Comparison of ENCODE assay signal across 20 cellular contexts in genomic region chr1:84712288-84712874, GRCh38. TPM values are rescaled to one million over a fixed set of nuclear protein-coding genes. Genes with fewer than 3 reads are reported as not detected.
DNase-seq lines count a peak whose midpoint lies in the region; ATAC-seq and TF ChIP-seq lines count a peak whose summit lies in the region.
"Had no signal": no experiment of that assay in that cellular context is flagged by ENCODE, and none has a peak within 500 bp of the region (broad histone marks: within the 10 kb centered on the region; RNA-seq: fewer than 3 reads in every experiment).

No MANE protein-coding gene starts in this region.

- peak overlapping the region; percentile 6; the same call in 1 of the 2 replicates for H3K27ac ChIP-seq in GM23248
- H3K27ac ChIP-seq: BLaER1, cardiac muscle cell, ovary, Peyer's patch had no signal

- ATAC-seq in SK-N-SH treated with all-trans-retinoic acid at 6 μM for 48 hours (peak; percentile 38; the same call in 1 of the 3 replicates), GM18517 (IDR thresholded peaks at IDR 0.05; ENCODE audit: unreplicated experiment) (no peak)
- ATAC-seq: left ventricle myocardium superior; stimulated activated memory B cell treated with anti-CD40 and anti-IgM and Interleukin-4, amounts not matched to agents 10 μg/mL and 1 μg/mL and 100 μg/mL, for 72 hours had no signal

- H3K27me3 ChIP-seq in GM23248 (replicated peaks; ENCODE audit: insufficient read depth) = no peaks in the 10 kb centered on the region
- H3K27me3 ChIP-seq: BLaER1, cardiac muscle cell, ovary, Peyer's patch had no signal

- no peaks in the 10 kb centered on the region for H3K79me2 ChIP-seq in GM23248 (ENCODE audit: insufficient read depth)

- peak overlapping the region; percentile 25 for H2AFZ ChIP-seq in GM23248

- H4K20me1 ChIP-seq in GM23248 (ENCODE audit: insufficient read depth) = no peaks in the 10 kb centered on the region
- H4K20me1 ChIP-seq: BLaER1 had no signal

- no peaks in the 10 kb centered on the region for H3K9me3 ChIP-seq in GM23248 (ENCODE audit: low read depth)
- H3K9me3 ChIP-seq: BLaER1, ovary, Peyer's patch had no signal

- in situ Hi-C loops in GM23248 (cut with MboI) = no loop called here
- in situ Hi-C loops in ACHN (cut with HindIII; ENCODE audit: low pct_ligation_motif_present, low pct_unique_long_range_greater_than_20kb, low sequenced_read_pairs) = no loop called here

- no peaks in the 10 kb centered on the region for H3K9me2 ChIP-seq in GM23248 (ENCODE audit: insufficient read depth)

- H3K36me3 ChIP-seq in GM23248 (ENCODE audit: low read depth) = no peaks in the 10 kb centered on the region
- H3K36me3 ChIP-seq: BLaER1, cardiac muscle cell, ovary, Peyer's patch had no signal

- H3F3A ChIP-seq in GM23248 (ENCODE audit: insufficient read depth) = peaks cover 12% of the 10 kb centered on the region; the same call in 1 of the 2 replicates

- DNase-seq in GM23248 (peak; percentile 78), fibroblast of gingiva (ENCODE audit: low read depth) (peak; percentile 78), skeletal muscle cell (ENCODE audit: low read depth) (peak; percentile 55), NCI-H748 (lab: John Stamatoyannopoulos, UW; ENCODE audit: unreplicated experiment) (no peak), NCI-H510A (lab: John Stamatoyannopoulos, UW) (no peak), ACHN (no peak)
- DNase-seq: activated CD4-positive, alpha-beta T cell treated with anti-CD3 and anti-CD28 coated beads, Interleukin-2, amount 10 ng/mL, durations not matched to agents 7 days and 5 days; activated naive CD4-positive, alpha-beta T cell treated with anti-CD3 and anti-CD28 coated beads, Interleukin-2, amount 10 ng/mL, durations not matched to agents 7 days and 5 days; DMS53; left ventricle myocardium superior; NCI-H187 treated with DMSO at 0.1 percent for 48 hours; NCI-H748 treated with DMSO at 0.1 percent for 48 hours; ovary; Peyer's patch; trophoblast cell had no signal

- H3K4me2 ChIP-seq in GM23248 (ENCODE audit: unreplicated experiment) = no peak overlapping the region
- H3K4me2 ChIP-seq: BLaER1 had no signal

- H3K9ac ChIP-seq in GM23248 = no peak overlapping the region
- H3K9ac ChIP-seq: BLaER1 had no signal

- H3K4me1 ChIP-seq in GM23248 (ENCODE audit: insufficient read depth) = peaks cover 10% of the 10 kb centered on the region
- H3K4me1 ChIP-seq: BLaER1, Peyer's patch had no signal

- WGBS in GM23248 (ENCODE audit: low coverage in 1 of 2, low lambda C conversion rate in 2 of 2, missing lambda C conversion rate in 2 of 2), 2 experiments = 65 to 66% methylated on average over 3 of the region's 3 CpGs

- H3K4me3 ChIP-seq in GM23248 (no peak overlapping the region), skeletal muscle cell (ENCODE audit: low read depth, low read length) (no peak overlapping the region)
- H3K4me3 ChIP-seq: BLaER1, cardiac muscle cell, ovary, Peyer's patch had no signal

TF ChIP-seq in SK-N-SH treated with all-trans-retinoic acid at 6 μM for 48 hours, 23 proteins besides CTCF, POLR2A, EP300 and RAD21:
- no peak for TF ChIP-seq ZC3H10 (CRISPR knock-in tag; IDR thresholded peaks at IDR 0.05)

RNA-seq across cellular contexts. Expression of gene SSX2IP, which starts 22.1 kb away (rescaled TPM):
- 15.3 and 15.7 TPM in 2 replicates for total RNA-seq in GM23248 (2014; rRNA removed; shearing (Covaris generic))
- polyA plus RNA-seq in GM23248 (2016; fragmentation: Nextera tagmentation; extraction: Ambion mirVana) = 11.3 and 14.5 TPM in 2 replicates

Comparison
In these comparisons a context has a peak if more than half of its experiments do, and no peak if none do; other contexts are left out.
1. DNase-seq: peak in GM23248 (single experiment), fibroblast of gingiva (single experiment) and skeletal muscle cell (single experiment); none in NCI-H748 (single experiment), NCI-H510A (single experiment) and ACHN (single experiment).